Comparison of ENCODE assay signal across 1 cellular context in the genomic region with DNA sequence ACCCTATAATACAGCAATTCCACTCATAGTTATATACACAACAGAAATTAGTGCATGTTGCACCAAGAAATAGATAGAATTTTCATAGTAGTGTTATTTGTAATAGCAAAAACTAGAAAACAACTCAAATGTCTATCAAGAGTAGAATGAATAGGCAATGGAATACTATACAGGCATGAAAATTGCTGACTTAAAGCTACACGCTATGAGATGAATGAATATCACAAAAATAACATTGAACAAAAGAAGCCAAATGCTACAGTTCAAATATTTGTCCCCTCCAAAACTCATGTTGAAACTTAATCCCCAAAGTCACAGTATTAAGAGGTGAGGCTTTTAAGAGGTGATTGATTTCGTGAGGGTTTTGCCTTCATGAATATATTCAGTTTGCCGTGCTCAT.
TF ChIP-seq lines count a peak whose summit lies in the region.

No MANE protein-coding gene starts in this region.

TF ChIP-seq in K562, 482 proteins besides CTCF, POLR2A, EP300 and RAD21 (continued from another document):
- TF ChIP-seq, protein P1, sequence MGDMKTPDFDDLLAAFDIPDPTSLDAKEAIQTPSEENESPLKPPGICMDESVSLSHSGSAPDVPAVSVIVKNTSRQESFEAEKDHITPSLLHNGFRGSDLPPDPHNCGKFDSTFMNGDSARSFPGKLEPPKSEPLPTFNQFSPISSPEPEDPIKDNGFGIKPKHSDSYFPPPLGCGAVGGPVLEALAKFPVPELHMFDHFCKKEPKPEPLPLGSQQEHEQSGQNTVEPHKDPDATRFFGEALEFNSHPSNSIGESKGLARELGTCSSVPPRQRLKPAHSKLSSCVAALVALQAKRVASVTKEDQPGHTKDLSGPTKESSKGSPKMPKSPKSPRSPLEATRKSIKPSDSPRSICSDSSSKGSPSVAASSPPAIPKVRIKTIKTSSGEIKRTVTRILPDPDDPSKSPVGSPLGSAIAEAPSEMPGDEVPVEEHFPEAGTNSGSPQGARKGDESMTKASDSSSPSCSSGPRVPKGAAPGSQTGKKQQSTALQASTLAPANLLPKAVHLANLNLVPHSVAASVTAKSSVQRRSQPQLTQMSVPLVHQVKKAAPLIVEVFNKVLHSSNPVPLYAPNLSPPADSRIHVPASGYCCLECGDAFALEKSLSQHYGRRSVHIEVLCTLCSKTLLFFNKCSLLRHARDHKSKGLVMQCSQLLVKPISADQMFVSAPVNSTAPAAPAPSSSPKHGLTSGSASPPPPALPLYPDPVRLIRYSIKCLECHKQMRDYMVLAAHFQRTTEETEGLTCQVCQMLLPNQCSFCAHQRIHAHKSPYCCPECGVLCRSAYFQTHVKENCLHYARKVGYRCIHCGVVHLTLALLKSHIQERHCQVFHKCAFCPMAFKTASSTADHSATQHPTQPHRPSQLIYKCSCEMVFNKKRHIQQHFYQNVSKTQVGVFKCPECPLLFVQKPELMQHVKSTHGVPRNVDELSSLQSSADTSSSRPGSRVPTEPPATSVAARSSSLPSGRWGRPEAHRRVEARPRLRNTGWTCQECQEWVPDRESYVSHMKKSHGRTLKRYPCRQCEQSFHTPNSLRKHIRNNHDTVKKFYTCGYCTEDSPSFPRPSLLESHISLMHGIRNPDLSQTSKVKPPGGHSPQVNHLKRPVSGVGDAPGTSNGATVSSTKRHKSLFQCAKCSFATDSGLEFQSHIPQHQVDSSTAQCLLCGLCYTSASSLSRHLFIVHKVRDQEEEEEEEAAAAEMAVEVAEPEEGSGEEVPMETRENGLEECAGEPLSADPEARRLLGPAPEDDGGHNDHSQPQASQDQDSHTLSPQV (IDR thresholded peaks at IDR 0.05), result no peak
- TF ChIP-seq, protein P2, sequence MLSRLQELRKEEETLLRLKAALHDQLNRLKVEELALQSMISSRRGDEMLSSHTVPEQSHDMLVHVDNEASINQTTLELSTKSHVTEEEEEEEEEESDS (CRISPR knock-in tag; IDR thresholded peaks at IDR 0.05), result no peak
- TF ChIP-seq ZNF146 (CRISPR knock-in tag; IDR thresholded peaks at IDR 0.05; ENCODE audit: unreplicated experiment) (peak; percentile 30), LCOR (CRISPR knock-in tag; IDR thresholded peaks at IDR 0.05) (no peak), ZNF384 (IDR thresholded peaks at IDR 0.05; ENCODE audit: low read depth, low read length) (no peak)
- TF ChIP-seq, protein P3, sequence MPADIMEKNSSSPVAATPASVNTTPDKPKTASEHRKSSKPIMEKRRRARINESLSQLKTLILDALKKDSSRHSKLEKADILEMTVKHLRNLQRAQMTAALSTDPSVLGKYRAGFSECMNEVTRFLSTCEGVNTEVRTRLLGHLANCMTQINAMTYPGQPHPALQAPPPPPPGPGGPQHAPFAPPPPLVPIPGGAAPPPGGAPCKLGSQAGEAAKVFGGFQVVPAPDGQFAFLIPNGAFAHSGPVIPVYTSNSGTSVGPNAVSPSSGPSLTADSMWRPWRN (IDR thresholded peaks at IDR 0.05; ENCODE audit: low read depth), result no peak
